In the genomic region with DNA sequence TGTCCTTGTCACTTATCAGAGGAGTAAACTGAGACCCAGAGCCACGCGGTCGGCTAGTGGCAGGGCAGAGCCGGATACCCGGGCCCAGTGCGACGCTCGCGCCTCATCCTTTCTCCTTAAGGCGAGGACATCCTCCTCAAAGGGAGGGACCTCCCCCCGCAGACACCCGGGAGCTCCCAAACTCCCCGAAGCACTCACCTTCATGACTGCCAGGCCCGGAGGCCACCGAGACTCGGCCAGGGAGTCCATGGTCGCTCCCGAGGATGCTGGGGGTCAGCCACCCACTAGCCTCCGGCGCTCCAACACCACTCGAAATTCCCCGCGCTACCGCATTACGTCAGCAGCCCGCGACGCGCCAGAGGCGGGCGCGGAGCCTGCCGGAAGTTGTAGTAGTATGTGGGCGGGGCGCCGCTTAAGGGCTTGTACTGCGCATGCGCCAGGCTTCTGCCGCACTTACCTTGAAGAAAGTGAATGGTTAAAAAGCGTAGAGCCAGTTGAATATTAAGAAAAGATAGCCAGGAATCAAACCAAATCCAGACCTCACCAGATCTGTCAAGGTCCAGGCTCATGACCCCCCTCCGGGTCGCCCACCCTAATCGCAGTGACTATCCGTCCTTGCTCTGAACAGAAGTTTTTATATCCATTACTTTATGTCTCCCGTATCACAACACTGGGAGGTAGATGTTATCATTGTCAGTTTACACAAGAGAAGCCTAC, we compare ENCODE assay signal across 1 cellular context.
TF ChIP-seq lines count a peak whose summit lies in the region.

A gene with protein sequence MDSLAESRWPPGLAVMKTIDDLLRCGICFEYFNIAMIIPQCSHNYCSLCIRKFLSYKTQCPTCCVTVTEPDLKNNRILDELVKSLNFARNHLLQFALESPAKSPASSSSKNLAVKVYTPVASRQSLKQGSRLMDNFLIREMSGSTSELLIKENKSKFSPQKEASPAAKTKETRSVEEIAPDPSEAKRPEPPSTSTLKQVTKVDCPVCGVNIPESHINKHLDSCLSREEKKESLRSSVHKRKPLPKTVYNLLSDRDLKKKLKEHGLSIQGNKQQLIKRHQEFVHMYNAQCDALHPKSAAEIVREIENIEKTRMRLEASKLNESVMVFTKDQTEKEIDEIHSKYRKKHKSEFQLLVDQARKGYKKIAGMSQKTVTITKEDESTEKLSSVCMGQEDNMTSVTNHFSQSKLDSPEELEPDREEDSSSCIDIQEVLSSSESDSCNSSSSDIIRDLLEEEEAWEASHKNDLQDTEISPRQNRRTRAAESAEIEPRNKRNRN (minus strand): TSS at position 336 of the 717 bp plus-strand sequence. CDS start 87 bp downstream, at position 249.

TF ChIP-seq in K562, 482 proteins besides CTCF, POLR2A, EP300 and RAD21 (continued from another document and continues in another):
- TF ChIP-seq, protein P1, sequence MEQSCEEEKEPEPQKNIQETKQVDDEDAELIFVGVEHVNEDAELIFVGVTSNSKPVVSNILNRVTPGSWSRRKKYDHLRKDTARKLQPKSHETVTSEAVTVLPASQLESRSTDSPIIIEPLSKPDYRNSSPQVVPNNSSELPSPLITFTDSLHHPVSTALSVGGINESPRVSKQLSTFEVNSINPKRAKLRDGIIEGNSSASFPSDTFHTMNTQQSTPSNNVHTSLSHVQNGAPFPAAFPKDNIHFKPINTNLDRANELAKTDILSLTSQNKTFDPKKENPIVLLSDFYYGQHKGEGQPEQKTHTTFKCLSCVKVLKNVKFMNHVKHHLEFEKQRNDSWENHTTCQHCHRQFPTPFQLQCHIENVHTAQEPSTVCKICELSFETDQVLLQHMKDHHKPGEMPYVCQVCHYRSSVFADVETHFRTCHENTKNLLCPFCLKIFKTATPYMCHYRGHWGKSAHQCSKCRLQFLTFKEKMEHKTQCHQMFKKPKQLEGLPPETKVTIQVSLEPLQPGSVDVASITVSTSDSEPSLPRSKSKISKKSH (CRISPR knock-in tag; IDR thresholded peaks at IDR 0.05): no peak
- TF ChIP-seq TAF9B (IDR thresholded peaks at IDR 0.05; ENCODE audit: partially characterized antibody) (no peak), ZNF551 (CRISPR knock-in tag; IDR thresholded peaks at IDR 0.05) (no peak), TAL1 (IDR thresholded peaks at IDR 0.05) (no peak), POLR2G (IDR thresholded peaks at IDR 0.05; ENCODE audit: low read depth, low read length) (peak; percentile 92), KAT8 (IDR thresholded peaks at IDR 0.05; ENCODE audit: low read depth) (no peak), MYBL2 (IDR thresholded peaks at IDR 0.05; ENCODE audit: low read depth) (no peak), MYBL2 (CRISPR knock-in tag; IDR thresholded peaks at IDR 0.05; ENCODE audit: borderline replicate concordance) (no peak), LEF1 (IDR thresholded peaks at IDR 0.05) (no peak), C11orf30 (IDR thresholded peaks at IDR 0.05; ENCODE audit: low read depth) (peak; percentile 96), GABPB1 (CRISPR knock-in tag; IDR thresholded peaks at IDR 0.05) (peak; percentile 93), TGIF2 (CRISPR knock-in tag; IDR thresholded peaks at IDR 0.05) (no peak), ZNF143 (CRISPR knock-in tag; IDR thresholded peaks at IDR 0.05) (peak; percentile 87), MTA3 (IDR thresholded peaks at IDR 0.05; ENCODE audit: borderline replicate concordance) (peak; percentile 81; the same call in 1 of the 2 replicates), ILF3 (IDR thresholded peaks at IDR 0.05; ENCODE audit: borderline replicate concordance) (no peak), ETV5 (CRISPR knock-in tag; IDR thresholded peaks at IDR 0.05; ENCODE audit: low read depth) (no peak; the same call in 1 of the 2 replicates), CBFB (CRISPR knock-in tag; IDR thresholded peaks at IDR 0.05) (0 out of 2 replicates have a peak, but pooled peaks have one; percentile 18), BRD4 (IDR thresholded peaks at IDR 0.05) (no peak), HCFC1 (IDR thresholded peaks at IDR 0.05; ENCODE audit: low read depth, low read length) (peak; percentile 99)
- TF ChIP-seq, protein P2, sequence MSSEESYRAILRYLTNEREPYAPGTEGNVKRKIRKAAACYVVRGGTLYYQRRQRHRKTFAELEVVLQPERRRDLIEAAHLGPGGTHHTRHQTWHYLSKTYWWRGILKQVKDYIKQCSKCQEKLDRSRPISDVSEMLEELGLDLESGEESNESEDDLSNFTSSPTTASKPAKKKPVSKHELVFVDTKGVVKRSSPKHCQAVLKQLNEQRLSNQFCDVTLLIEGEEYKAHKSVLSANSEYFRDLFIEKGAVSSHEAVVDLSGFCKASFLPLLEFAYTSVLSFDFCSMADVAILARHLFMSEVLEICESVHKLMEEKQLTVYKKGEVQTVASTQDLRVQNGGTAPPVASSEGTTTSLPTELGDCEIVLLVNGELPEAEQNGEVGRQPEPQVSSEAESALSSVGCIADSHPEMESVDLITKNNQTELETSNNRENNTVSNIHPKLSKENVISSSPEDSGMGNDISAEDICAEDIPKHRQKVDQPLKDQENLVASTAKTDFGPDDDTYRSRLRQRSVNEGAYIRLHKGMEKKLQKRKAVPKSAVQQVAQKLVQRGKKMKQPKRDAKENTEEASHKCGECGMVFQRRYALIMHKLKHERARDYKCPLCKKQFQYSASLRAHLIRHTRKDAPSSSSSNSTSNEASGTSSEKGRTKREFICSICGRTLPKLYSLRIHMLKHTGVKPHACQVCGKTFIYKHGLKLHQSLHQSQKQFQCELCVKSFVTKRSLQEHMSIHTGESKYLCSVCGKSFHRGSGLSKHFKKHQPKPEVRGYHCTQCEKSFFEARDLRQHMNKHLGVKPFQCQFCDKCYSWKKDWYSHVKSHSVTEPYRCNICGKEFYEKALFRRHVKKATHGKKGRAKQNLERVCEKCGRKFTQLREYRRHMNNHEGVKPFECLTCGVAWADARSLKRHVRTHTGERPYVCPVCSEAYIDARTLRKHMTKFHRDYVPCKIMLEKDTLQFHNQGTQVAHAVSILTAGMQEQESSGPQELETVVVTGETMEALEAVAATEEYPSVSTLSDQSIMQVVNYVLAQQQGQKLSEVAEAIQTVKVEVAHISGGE (CRISPR knock-in tag; IDR thresholded peaks at IDR 0.05): no peak
- TF ChIP-seq, protein P3, sequence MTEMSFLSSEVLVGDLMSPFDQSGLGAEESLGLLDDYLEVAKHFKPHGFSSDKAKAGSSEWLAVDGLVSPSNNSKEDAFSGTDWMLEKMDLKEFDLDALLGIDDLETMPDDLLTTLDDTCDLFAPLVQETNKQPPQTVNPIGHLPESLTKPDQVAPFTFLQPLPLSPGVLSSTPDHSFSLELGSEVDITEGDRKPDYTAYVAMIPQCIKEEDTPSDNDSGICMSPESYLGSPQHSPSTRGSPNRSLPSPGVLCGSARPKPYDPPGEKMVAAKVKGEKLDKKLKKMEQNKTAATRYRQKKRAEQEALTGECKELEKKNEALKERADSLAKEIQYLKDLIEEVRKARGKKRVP (CRISPR knock-in tag; IDR thresholded peaks at IDR 0.05): peak; percentile 27
- TF ChIP-seq, protein P4, sequence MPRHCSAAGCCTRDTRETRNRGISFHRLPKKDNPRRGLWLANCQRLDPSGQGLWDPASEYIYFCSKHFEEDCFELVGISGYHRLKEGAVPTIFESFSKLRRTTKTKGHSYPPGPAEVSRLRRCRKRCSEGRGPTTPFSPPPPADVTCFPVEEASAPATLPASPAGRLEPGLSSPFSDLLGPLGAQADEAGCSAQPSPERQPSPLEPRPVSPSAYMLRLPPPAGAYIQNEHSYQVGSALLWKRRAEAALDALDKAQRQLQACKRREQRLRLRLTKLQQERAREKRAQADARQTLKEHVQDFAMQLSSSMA (CRISPR knock-in tag; IDR thresholded peaks at IDR 0.05): no peak
- TF ChIP-seq, protein P5, sequence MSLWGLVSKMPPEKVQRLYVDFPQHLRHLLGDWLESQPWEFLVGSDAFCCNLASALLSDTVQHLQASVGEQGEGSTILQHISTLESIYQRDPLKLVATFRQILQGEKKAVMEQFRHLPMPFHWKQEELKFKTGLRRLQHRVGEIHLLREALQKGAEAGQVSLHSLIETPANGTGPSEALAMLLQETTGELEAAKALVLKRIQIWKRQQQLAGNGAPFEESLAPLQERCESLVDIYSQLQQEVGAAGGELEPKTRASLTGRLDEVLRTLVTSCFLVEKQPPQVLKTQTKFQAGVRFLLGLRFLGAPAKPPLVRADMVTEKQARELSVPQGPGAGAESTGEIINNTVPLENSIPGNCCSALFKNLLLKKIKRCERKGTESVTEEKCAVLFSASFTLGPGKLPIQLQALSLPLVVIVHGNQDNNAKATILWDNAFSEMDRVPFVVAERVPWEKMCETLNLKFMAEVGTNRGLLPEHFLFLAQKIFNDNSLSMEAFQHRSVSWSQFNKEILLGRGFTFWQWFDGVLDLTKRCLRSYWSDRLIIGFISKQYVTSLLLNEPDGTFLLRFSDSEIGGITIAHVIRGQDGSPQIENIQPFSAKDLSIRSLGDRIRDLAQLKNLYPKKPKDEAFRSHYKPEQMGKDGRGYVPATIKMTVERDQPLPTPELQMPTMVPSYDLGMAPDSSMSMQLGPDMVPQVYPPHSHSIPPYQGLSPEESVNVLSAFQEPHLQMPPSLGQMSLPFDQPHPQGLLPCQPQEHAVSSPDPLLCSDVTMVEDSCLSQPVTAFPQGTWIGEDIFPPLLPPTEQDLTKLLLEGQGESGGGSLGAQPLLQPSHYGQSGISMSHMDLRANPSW (CRISPR knock-in tag; IDR thresholded peaks at IDR 0.05): no peak
- TF ChIP-seq, protein P6, sequence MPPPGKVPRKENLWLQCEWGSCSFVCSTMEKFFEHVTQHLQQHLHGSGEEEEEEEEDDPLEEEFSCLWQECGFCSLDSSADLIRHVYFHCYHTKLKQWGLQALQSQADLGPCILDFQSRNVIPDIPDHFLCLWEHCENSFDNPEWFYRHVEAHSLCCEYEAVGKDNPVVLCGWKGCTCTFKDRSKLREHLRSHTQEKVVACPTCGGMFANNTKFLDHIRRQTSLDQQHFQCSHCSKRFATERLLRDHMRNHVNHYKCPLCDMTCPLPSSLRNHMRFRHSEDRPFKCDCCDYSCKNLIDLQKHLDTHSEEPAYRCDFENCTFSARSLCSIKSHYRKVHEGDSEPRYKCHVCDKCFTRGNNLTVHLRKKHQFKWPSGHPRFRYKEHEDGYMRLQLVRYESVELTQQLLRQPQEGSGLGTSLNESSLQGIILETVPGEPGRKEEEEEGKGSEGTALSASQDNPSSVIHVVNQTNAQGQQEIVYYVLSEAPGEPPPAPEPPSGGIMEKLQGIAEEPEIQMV (tag; conservative IDR thresholded peaks at IDR 0.05; ENCODE audit: low read depth): no peak
- TF ChIP-seq, protein P7, sequence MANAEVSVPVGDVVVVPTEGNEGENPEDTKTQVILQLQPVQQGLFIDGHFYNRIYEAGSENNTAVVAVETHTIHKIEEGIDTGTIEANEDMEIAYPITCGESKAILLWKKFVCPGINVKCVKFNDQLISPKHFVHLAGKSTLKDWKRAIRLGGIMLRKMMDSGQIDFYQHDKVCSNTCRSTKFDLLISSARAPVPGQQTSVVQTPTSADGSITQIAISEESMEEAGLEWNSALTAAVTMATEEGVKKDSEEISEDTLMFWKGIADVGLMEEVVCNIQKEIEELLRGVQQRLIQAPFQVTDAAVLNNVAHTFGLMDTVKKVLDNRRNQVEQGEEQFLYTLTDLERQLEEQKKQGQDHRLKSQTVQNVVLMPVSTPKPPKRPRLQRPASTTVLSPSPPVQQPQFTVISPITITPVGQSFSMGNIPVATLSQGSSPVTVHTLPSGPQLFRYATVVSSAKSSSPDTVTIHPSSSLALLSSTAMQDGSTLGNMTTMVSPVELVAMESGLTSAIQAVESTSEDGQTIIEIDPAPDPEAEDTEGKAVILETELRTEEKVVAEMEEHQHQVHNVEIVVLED (CRISPR knock-in tag; IDR thresholded peaks at IDR 0.05): peak; percentile 79
- TF ChIP-seq, protein P8, sequence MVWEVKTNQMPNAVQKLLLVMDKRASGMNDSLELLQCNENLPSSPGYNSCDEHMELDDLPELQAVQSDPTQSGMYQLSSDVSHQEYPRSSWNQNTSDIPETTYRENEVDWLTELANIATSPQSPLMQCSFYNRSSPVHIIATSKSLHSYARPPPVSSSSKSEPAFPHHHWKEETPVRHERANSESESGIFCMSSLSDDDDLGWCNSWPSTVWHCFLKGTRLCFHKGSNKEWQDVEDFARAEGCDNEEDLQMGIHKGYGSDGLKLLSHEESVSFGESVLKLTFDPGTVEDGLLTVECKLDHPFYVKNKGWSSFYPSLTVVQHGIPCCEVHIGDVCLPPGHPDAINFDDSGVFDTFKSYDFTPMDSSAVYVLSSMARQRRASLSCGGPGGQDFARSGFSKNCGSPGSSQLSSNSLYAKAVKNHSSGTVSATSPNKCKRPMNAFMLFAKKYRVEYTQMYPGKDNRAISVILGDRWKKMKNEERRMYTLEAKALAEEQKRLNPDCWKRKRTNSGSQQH (CRISPR knock-in tag; IDR thresholded peaks at IDR 0.05): no peak
- TF ChIP-seq, protein P9, sequence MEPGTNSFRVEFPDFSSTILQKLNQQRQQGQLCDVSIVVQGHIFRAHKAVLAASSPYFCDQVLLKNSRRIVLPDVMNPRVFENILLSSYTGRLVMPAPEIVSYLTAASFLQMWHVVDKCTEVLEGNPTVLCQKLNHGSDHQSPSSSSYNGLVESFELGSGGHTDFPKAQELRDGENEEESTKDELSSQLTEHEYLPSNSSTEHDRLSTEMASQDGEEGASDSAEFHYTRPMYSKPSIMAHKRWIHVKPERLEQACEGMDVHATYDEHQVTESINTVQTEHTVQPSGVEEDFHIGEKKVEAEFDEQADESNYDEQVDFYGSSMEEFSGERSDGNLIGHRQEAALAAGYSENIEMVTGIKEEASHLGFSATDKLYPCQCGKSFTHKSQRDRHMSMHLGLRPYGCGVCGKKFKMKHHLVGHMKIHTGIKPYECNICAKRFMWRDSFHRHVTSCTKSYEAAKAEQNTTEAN (CRISPR knock-in tag; IDR thresholded peaks at IDR 0.05): no peak
- TF ChIP-seq, protein P10, sequence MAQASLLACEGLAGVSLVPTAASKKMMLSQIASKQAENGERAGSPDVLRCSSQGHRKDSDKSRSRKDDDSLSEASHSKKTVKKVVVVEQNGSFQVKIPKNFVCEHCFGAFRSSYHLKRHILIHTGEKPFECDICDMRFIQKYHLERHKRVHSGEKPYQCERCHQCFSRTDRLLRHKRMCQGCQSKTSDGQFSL (CRISPR knock-in tag; IDR thresholded peaks at IDR 0.05): no peak
- TF ChIP-seq, protein P10 (tag; IDR thresholded peaks at IDR 0.05): no peak
- TF ChIP-seq, protein P11, sequence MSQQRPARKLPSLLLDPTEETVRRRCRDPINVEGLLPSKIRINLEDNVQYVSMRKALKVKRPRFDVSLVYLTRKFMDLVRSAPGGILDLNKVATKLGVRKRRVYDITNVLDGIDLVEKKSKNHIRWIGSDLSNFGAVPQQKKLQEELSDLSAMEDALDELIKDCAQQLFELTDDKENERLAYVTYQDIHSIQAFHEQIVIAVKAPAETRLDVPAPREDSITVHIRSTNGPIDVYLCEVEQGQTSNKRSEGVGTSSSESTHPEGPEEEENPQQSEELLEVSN (IDR thresholded peaks at IDR 0.05; ENCODE audit: borderline replicate concordance in 1 of 2, extremely low read depth in 1 of 2, insufficient read depth in 1 of 2, insufficient read length in 1 of 2, low read depth in 1 of 2, low read length in 1 of 2, poor library complexity in 1 of 2, severe bottlenecking in 1 of 2): peak; percentile 64 to 77
